Comparison of ENCODE assay signal across 15 cellular contexts in the genomic region with DNA sequence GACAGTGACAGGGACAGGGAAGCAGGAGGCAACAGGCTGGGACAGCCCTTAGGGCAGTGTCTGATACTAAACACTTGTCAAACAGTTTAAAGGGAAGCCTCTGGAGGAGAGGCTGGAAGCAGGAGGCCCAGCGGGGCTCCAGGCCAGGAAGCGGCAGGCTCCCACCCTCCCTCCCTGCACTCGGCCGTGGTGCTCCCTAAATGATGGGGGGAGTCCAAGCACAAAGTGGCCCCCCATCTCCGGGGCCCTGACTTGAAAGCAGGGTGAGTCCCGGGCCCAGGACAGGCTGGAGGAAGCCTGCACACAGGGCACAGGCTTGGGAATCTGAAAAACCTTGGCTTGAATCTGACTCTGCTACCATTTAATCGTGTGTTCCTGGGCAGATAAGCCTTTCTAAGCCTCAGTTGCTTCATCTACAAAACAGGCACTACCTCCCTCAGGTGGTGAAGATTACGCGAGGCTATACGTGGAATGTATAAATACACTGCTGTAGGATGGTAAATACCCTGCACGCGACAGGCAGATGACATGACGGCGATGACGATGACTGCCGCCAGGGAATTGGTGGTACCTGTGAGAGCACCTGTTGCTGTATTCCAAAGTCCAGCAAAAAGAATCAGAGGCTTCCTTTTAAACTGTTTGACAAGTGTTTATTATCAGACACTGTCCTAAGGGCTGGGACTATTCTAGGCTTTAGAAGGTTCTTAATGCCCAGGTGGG. TPM values are rescaled to one million over a fixed set of nuclear protein-coding genes. Genes with fewer than 3 reads are reported as not detected.
"Had no signal": no experiment of that assay in that cellular context is flagged by ENCODE, and none has a peak within 500 bp of the region (broad histone marks: within the 10 kb centered on the region; RNA-seq: fewer than 3 reads in every experiment).

No MANE protein-coding gene starts in this region.

- H3K4me3 ChIP-seq: gastrocnemius medialis, heart left ventricle, smooth muscle cell had no signal

- DNase-seq: activated CD4-positive, alpha-beta T cell treated with anti-CD3 and anti-CD28 coated beads, Interleukin-2, amount 10 ng/mL, durations not matched to agents 7 days and 5 days; activated CD8-positive, alpha-beta memory T cell treated with anti-CD3 and anti-CD28 coated beads for 24 hours; activated gamma-delta T cell treated with Interleukin-2 at 50 U/mL for 16 hours; effector memory CD4-positive, alpha-beta T cell; gastrocnemius medialis; mesenchymal stem cell; stimulated activated naive CD8-positive, alpha-beta T cell treated with anti-CD3 and anti-CD28 coated beads, Interleukin-15, Interleukin-2, amounts not matched to agents 100 U/mL and 50 U/mL, for 24 hours; trophoblast cell had no signal

- H3K27me3 ChIP-seq: gastrocnemius medialis, heart left ventricle, neutrophil had no signal

- H3K4me2 ChIP-seq: smooth muscle cell had no signal

- ATAC-seq: gastrocnemius medialis; left lobe of liver; naive thymus-derived CD8-positive, alpha-beta T cell; stimulated activated naive CD8-positive, alpha-beta T cell treated with anti-CD3 and anti-CD28 coated beads, Interleukin-15, Interleukin-2, amounts not matched to agents 100 U/mL and 50 U/mL, for 24 hours had no signal

- H3K27ac ChIP-seq: epithelial cell of prostate, gastrocnemius medialis, heart left ventricle, neutrophil had no signal

- H3K9me3 ChIP-seq: gastrocnemius medialis, heart left ventricle, neutrophil had no signal

RNA-seq across cellular contexts. Expression of gene GBX1, which starts 34.1 kb away (rescaled TPM):
- total RNA-seq: activated CD4-positive, alpha-beta T cell treated with anti-CD3 and anti-CD28 coated beads, Interleukin-2, amount 10 ng/mL, durations not matched to agents 7 days and 5 days; left lobe of liver; mucosa of gallbladder; naive thymus-derived CD8-positive, alpha-beta T cell; smooth muscle cell had no signal
- polyA plus RNA-seq: naive thymus-derived CD8-positive, alpha-beta T cell; smooth muscle cell had no signal

RNA-seq across cellular contexts. Expression of gene ASB10, which starts 53.6 kb away (rescaled TPM):
- total RNA-seq: activated CD4-positive, alpha-beta T cell treated with anti-CD3 and anti-CD28 coated beads, Interleukin-2, amount 10 ng/mL, durations not matched to agents 7 days and 5 days; left lobe of liver; mucosa of gallbladder; naive thymus-derived CD8-positive, alpha-beta T cell; smooth muscle cell had no signal
- polyA plus RNA-seq: naive thymus-derived CD8-positive, alpha-beta T cell; smooth muscle cell had no signal
